Comparison of ENCODE assay signal across 13 cellular contexts in genomic region chr3:122694966-122695365, GRCh38. TPM values are rescaled to one million over a fixed set of nuclear protein-coding genes. Genes with fewer than 3 reads are reported as not detected.
DNase-seq lines count a peak whose midpoint lies in the region; ATAC-seq and TF ChIP-seq lines count a peak whose summit lies in the region.
"Had no signal": no experiment of that assay in that cellular context is flagged by ENCODE, and none has a peak within 500 bp of the region (broad histone marks: within the 10 kb centered on the region; RNA-seq: fewer than 3 reads in every experiment).

No MANE protein-coding gene starts in this region.

- no peaks in the 10 kb centered on the region for H4K20me1 ChIP-seq in Karpas-422 (ENCODE audit: insufficient read depth, low read depth, low read length)

- no peaks in the 10 kb centered on the region for H3K27me3 ChIP-seq in Karpas-422 (ENCODE audit: low read length)
- H3K27me3 ChIP-seq: SJSA1 had no signal

- no peaks in the 10 kb centered on the region for H3K27me3 Mint-ChIP-seq in stimulated activated naive CD8-positive, alpha-beta T cell treated with anti-CD3 and anti-CD28 coated beads, Interleukin-15, amount 100 ng/mL, for 72 hours
- no peaks in the 10 kb centered on the region for H3K27me3 Mint-ChIP-seq in stimulated activated naive B cell treated with anti-CD40 and anti-IgM and Interleukin-4, amounts not matched to agents 10 μg/mL and 1 μg/mL and 100 μg/mL, for 72 hours
- H3K27me3 Mint-ChIP-seq in progenitor cell of endocrine pancreas, result no peaks in the 10 kb centered on the region
- H3K27me3 Mint-ChIP-seq: central memory CD8-positive, alpha-beta T cell had no signal

- H3K4me3 Mint-ChIP-seq in stimulated activated naive CD8-positive, alpha-beta T cell treated with anti-CD3 and anti-CD28 coated beads, Interleukin-15, amount 100 ng/mL, for 72 hours, result no peak overlapping the region
- peak overlapping the region in 1 of 2 donors; percentile 12 for H3K4me3 Mint-ChIP-seq in stimulated activated naive B cell treated with anti-CD40 and anti-IgM and Interleukin-4, amounts not matched to agents 10 μg/mL and 1 μg/mL and 100 μg/mL, for 72 hours
- no peak overlapping the region for H3K4me3 Mint-ChIP-seq in progenitor cell of endocrine pancreas (ENCODE audit: low read depth)
- H3K4me3 Mint-ChIP-seq: central memory CD8-positive, alpha-beta T cell had no signal

- no peaks in the 10 kb centered on the region for H3K79me2 ChIP-seq in Karpas-422 (ENCODE audit: low read length)

- no peaks in the 10 kb centered on the region for H3K9me2 ChIP-seq in Karpas-422 (replicated peaks; ENCODE audit: insufficient read depth, low read length)

- no peak overlapping the region for H3K4me3 ChIP-seq in Karpas-422 (ENCODE audit: low read length)
- H3K4me3 ChIP-seq: SJSA1 had no signal

- no peak for TF ChIP-seq CTCF in progenitor cell of endocrine pancreas (IDR thresholded peaks at IDR 0.05; ENCODE audit: unreplicated experiment)

- H3K9me3 Mint-ChIP-seq in stimulated activated naive CD8-positive, alpha-beta T cell treated with anti-CD3 and anti-CD28 coated beads, Interleukin-15, amount 100 ng/mL, for 72 hours, result no peaks in the 10 kb centered on the region
- no peaks in the 10 kb centered on the region for H3K9me3 Mint-ChIP-seq in stimulated activated naive B cell treated with anti-CD40 and anti-IgM and Interleukin-4, amounts not matched to agents 10 μg/mL and 1 μg/mL and 100 μg/mL, for 72 hours
- H3K9me3 Mint-ChIP-seq in progenitor cell of endocrine pancreas (ENCODE audit: low read depth), result no peaks in the 10 kb centered on the region
- H3K9me3 Mint-ChIP-seq: activated naive CD4-positive, alpha-beta T cell treated with anti-CD3 and anti-CD28 coated beads, Interleukin-2, amount 50 U/mL, for 72 hours; central memory CD8-positive, alpha-beta T cell had no signal

- no peak overlapping the region for H3K9ac ChIP-seq in Karpas-422 (ENCODE audit: low read length)

- H3K4me2 ChIP-seq in Karpas-422 (ENCODE audit: low read depth, low read length, poor library complexity, severe bottlenecking), result peak overlapping the region; percentile 48

- no peak for ATAC-seq in stimulated activated naive CD8-positive, alpha-beta T cell treated with anti-CD3 and anti-CD28 coated beads, Interleukin-15, Interleukin-2, amounts not matched to agents 100 U/mL and 50 U/mL, for 24 hours
- ATAC-seq in stimulated activated naive CD8-positive, alpha-beta T cell treated with anti-CD3 and anti-CD28 coated beads, Interleukin-15, amount 100 ng/mL, for 72 hours, result no peak
- ATAC-seq in GM21825 (IDR thresholded peaks at IDR 0.05; ENCODE audit: unreplicated experiment), result peak; percentile 49
- ATAC-seq in stimulated activated naive B cell treated with anti-CD40 and anti-IgM and Interleukin-4, amounts not matched to agents 10 μg/mL and 1 μg/mL and 100 μg/mL, for 72 hours (replicated peaks), result peak; percentile 70 to 71
- ATAC-seq: activated naive CD4-positive, alpha-beta T cell treated with anti-CD3 and anti-CD28 coated beads, Interleukin-2, amount 50 U/mL, for 72 hours had no signal

- no peak overlapping the region for H3K27ac ChIP-seq in Karpas-422 (ENCODE audit: low read length)
- H3K27ac ChIP-seq: SJSA1 had no signal

- H3K27ac Mint-ChIP-seq in stimulated activated naive CD8-positive, alpha-beta T cell treated with anti-CD3 and anti-CD28 coated beads, Interleukin-15, amount 100 ng/mL, for 72 hours, result peak overlapping the region in 1 of 2 donors; percentile 24
- peak overlapping the region; percentile 63 for H3K27ac Mint-ChIP-seq in stimulated activated naive B cell treated with anti-CD40 and anti-IgM and Interleukin-4, amounts not matched to agents 10 μg/mL and 1 μg/mL and 100 μg/mL, for 72 hours
- no peak overlapping the region for H3K27ac Mint-ChIP-seq in progenitor cell of endocrine pancreas
- H3K27ac Mint-ChIP-seq: activated naive CD4-positive, alpha-beta T cell treated with anti-CD3 and anti-CD28 coated beads, Interleukin-2, amount 50 U/mL, for 72 hours had no signal

- peaks cover 37 to 59% of the 10 kb centered on the region in 2 donors for H3K36me3 Mint-ChIP-seq in stimulated activated naive B cell treated with anti-CD40 and anti-IgM and Interleukin-4, amounts not matched to agents 10 μg/mL and 1 μg/mL and 100 μg/mL, for 72 hours
- peaks cover 6% of the 10 kb centered on the region for H3K36me3 Mint-ChIP-seq in progenitor cell of endocrine pancreas (ENCODE audit: insufficient read depth)

- H3K4me1 ChIP-seq in Karpas-422 (ENCODE audit: low read length), result peaks cover 46% of the 10 kb centered on the region
- H3K4me1 ChIP-seq: SJSA1 had no signal

- H3K4me1 Mint-ChIP-seq in stimulated activated naive CD8-positive, alpha-beta T cell treated with anti-CD3 and anti-CD28 coated beads, Interleukin-15, amount 100 ng/mL, for 72 hours, result peaks cover 8% of the 10 kb centered on the region
- H3K4me1 Mint-ChIP-seq in stimulated activated naive B cell treated with anti-CD40 and anti-IgM and Interleukin-4, amounts not matched to agents 10 μg/mL and 1 μg/mL and 100 μg/mL, for 72 hours, result peaks cover 47 to 69% of the 10 kb centered on the region in 2 donors
- peaks cover 4% of the 10 kb centered on the region for H3K4me1 Mint-ChIP-seq in progenitor cell of endocrine pancreas (ENCODE audit: low read depth)

- no peak overlapping the region for H2AFZ ChIP-seq in Karpas-422 (ENCODE audit: low read length)

- peaks cover 11% of the 10 kb centered on the region; the same call in 1 of the 2 replicates for H3K36me3 ChIP-seq in Karpas-422 (ENCODE audit: insufficient read depth, low read length)

- H3K9me3 ChIP-seq in Karpas-422 (ENCODE audit: low read length), result no peaks in the 10 kb centered on the region; the same call in 1 of the 2 replicates
- H3K9me3 ChIP-seq: SJSA1 had no signal

- peak; percentile 12 for DNase-seq in stimulated activated naive CD8-positive, alpha-beta T cell treated with anti-CD3 and anti-CD28 coated beads, Interleukin-15, Interleukin-2, amounts not matched to agents 100 U/mL and 50 U/mL, for 24 hours
- DNase-seq in stimulated activated naive CD8-positive, alpha-beta T cell treated with anti-CD3 and anti-CD28 coated beads, Interleukin-15, amount 100 ng/mL, for 72 hours, result no peak
- DNase-seq in Karpas-422 (peak; percentile 62), iPS-NIHi7 (ENCODE audit: extremely low spot score) (no peak), mucosa of gallbladder (ENCODE audit: low spot score) (no peak), progenitor cell of endocrine pancreas (ENCODE audit: low spot score, unreplicated experiment) (no peak)
- DNase-seq in stimulated activated naive B cell treated with anti-CD40 and anti-IgM and Interleukin-4, amounts not matched to agents 10 μg/mL and 1 μg/mL and 100 μg/mL, for 72 hours, result peak; percentile 56
- DNase-seq: DMS153, kidney glomerular epithelial cell had no signal

RNA-seq across cellular contexts. Expression of gene PARP14, which starts 14.3 kb away (rescaled TPM):
- 15.4 and 18.7 TPM in 2 replicates for total RNA-seq in Karpas-422 (2014; rRNA removed; shearing (Covaris generic); ENCODE audit: low replicate concordance)
- total RNA-seq in mucosa of gallbladder (36.5 TPM), progenitor cell of endocrine pancreas (20.0 and 21.4 TPM in 2 replicates)

Comparison
In these comparisons a context has a peak if more than half of its experiments do, and no peak if none do; other contexts are left out.
1. DNase-seq: peak in stimulated activated naive CD8-positive, alpha-beta T cell treated with anti-CD3 and anti-CD28 coated beads, Interleukin-15, Interleukin-2, amounts not matched to agents 100 U/mL and 50 U/mL, for 24 hours (single experiment), Karpas-422 (single experiment) and stimulated activated naive B cell treated with anti-CD40 and anti-IgM and Interleukin-4, amounts not matched to agents 10 μg/mL and 1 μg/mL and 100 μg/mL, for 72 hours (single experiment); none in stimulated activated naive CD8-positive, alpha-beta T cell treated with anti-CD3 and anti-CD28 coated beads, Interleukin-15, amount 100 ng/mL, for 72 hours (0 of 2), iPS-NIHi7 (single experiment), mucosa of gallbladder (single experiment) and progenitor cell of endocrine pancreas (single experiment).
2. ATAC-seq: peak in GM21825 (single experiment) and stimulated activated naive B cell treated with anti-CD40 and anti-IgM and Interleukin-4, amounts not matched to agents 10 μg/mL and 1 μg/mL and 100 μg/mL, for 72 hours (2 of 2); none in stimulated activated naive CD8-positive, alpha-beta T cell treated with anti-CD3 and anti-CD28 coated beads, Interleukin-15, Interleukin-2, amounts not matched to agents 100 U/mL and 50 U/mL, for 24 hours (single experiment) and stimulated activated naive CD8-positive, alpha-beta T cell treated with anti-CD3 and anti-CD28 coated beads, Interleukin-15, amount 100 ng/mL, for 72 hours (single experiment).